In genomic region chr19:56138069-56138468, GRCh38 we compare ENCODE assay signal across 1 cellular context.
A peak's percentile ranks its signal among the peaks of the same experiment; 100 is the strongest.
TF ChIP-seq lines count a peak whose summit lies in the region.

No MANE protein-coding gene starts in this region.

TF ChIP-seq in liver, 16 proteins besides CTCF, POLR2A, EP300 and RAD21 (continued from another document):
- TF ChIP-seq, protein P1, sequence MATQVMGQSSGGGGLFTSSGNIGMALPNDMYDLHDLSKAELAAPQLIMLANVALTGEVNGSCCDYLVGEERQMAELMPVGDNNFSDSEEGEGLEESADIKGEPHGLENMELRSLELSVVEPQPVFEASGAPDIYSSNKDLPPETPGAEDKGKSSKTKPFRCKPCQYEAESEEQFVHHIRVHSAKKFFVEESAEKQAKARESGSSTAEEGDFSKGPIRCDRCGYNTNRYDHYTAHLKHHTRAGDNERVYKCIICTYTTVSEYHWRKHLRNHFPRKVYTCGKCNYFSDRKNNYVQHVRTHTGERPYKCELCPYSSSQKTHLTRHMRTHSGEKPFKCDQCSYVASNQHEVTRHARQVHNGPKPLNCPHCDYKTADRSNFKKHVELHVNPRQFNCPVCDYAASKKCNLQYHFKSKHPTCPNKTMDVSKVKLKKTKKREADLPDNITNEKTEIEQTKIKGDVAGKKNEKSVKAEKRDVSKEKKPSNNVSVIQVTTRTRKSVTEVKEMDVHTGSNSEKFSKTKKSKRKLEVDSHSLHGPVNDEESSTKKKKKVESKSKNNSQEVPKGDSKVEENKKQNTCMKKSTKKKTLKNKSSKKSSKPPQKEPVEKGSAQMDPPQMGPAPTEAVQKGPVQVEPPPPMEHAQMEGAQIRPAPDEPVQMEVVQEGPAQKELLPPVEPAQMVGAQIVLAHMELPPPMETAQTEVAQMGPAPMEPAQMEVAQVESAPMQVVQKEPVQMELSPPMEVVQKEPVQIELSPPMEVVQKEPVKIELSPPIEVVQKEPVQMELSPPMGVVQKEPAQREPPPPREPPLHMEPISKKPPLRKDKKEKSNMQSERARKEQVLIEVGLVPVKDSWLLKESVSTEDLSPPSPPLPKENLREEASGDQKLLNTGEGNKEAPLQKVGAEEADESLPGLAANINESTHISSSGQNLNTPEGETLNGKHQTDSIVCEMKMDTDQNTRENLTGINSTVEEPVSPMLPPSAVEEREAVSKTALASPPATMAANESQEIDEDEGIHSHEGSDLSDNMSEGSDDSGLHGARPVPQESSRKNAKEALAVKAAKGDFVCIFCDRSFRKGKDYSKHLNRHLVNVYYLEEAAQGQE (IDR thresholded peaks at IDR 0.05) = no peak
- no peak for TF ChIP-seq TAF1 (conservative IDR thresholded peaks at IDR 0.05)
- no peak for TF ChIP-seq NR2F2 (IDR thresholded peaks at IDR 0.05)
- TF ChIP-seq GABPA (IDR thresholded peaks at IDR 0.05 in 1 of 2, conservative IDR thresholded peaks at IDR 0.05 in 1 of 2) = no peak
- TF ChIP-seq, protein P2, sequence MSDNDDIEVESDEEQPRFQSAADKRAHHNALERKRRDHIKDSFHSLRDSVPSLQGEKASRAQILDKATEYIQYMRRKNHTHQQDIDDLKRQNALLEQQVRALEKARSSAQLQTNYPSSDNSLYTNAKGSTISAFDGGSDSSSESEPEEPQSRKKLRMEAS (IDR thresholded peaks at IDR 0.05) = no peak
- TF ChIP-seq HNF4G (IDR thresholded peaks at IDR 0.05) = no peak
- TF ChIP-seq, protein P3, sequence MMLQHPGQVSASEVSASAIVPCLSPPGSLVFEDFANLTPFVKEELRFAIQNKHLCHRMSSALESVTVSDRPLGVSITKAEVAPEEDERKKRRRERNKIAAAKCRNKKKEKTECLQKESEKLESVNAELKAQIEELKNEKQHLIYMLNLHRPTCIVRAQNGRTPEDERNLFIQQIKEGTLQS (IDR thresholded peaks at IDR 0.05) = no peak
- TF ChIP-seq HNF4A (conservative IDR thresholded peaks at IDR 0.05) = peak; percentile 23 to 33
- TF ChIP-seq JUND (IDR thresholded peaks at IDR 0.05) = no peak
